11 cellular contexts compared by ENCODE assay signal in the genomic region with DNA sequence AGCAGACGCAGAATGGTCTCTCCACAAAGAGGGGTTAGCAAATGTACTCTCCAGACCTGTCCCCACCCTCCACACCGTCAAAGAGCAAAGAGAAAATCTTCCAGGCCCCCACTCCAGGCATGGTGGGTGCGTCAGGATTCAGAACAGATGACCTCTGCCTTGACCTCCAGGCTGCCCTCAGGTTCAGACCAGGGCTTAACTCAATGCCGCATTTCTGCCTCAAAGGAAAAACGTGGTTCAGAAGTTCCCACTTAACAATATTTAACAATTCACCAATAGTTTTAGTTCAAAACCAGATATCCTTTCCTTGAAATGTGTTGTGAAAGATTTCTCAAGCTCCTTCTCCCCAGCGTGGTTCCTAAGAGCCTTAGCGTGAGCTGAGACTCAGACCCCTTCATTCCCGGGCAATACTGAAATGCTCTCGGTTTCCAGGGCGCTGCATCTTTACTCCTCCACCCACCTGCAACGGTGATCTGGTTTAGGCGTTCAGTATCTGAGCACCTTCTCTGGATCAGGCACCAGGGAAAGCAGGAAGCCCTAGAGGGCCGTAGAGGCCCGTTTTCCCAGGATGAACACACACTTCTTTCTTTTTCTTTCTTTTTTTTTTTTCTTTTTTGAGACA. TPM values are rescaled to one million over a fixed set of nuclear protein-coding genes. Genes with fewer than 3 reads are reported as not detected.
A peak's percentile ranks its signal among the peaks of the same experiment; 100 is the strongest.
DNase-seq lines count a peak whose midpoint lies in the region; ATAC-seq and TF ChIP-seq lines count a peak whose summit lies in the region.
"Had no signal": no experiment of that assay in that cellular context is flagged by ENCODE, and none has a peak within 500 bp of the region (broad histone marks: within the 10 kb centered on the region; RNA-seq: fewer than 3 reads in every experiment).

No MANE protein-coding gene starts in this region.

- no peaks in the 10 kb centered on the region for H3K27me3 ChIP-seq in HCT116 (ENCODE audit: insufficient read depth, low read length)
- no peaks in the 10 kb centered on the region for H3K27me3 ChIP-seq in lower lobe of right lung (ENCODE audit: low read depth)
- no peaks in the 10 kb centered on the region for H3K27me3 ChIP-seq in spleen (replicated peaks in 1 of 7)
- H3K27me3 ChIP-seq: ovary, testis had no signal

- peak overlapping the region; percentile 70 for H3K27ac ChIP-seq in HCT116 (ENCODE audit: low read depth, low read length)
- peak overlapping the region; percentile 34 for H3K27ac ChIP-seq in lower lobe of right lung
- peak overlapping the region in 2 of 8 donors; percentile 2 to 20 for H3K27ac ChIP-seq in spleen
- H3K27ac ChIP-seq: testis had no signal

- intact Hi-C loops in HCT116 (cut with micrococcal nuclease), result loop anchor here (1.0 kb wide), 2 partner anchors 32 to 250 kb away; no protein-coding TSS in a partner anchor
- intact Hi-C loops in lower lobe of right lung (cut with DNase I), result no loop called here
- intact Hi-C loops in spleen (cut with DNase I; ENCODE audit: low total_unique reads), result no loop called here

- CTCF ChIA-PET in HCT116 (lab: Charles Lee), result interaction anchor here (1.6 to 3.2 kb wide), 3 partner anchors 14 to 33 kb away, joined by 5 to 45 read pairs (median 12); no protein-coding TSS in a partner anchor
- CTCF ChIA-PET in WTC11 (lab: Charles Lee), result interaction anchor here (1.1 to 1.9 kb wide), 8 partner anchors 13 to 250 kb away, joined by 3 to 17 read pairs (median 4); no protein-coding TSS in a partner anchor

- no peaks in the 10 kb centered on the region for H3K36me3 Mint-ChIP-seq in WTC11

- no peaks in the 10 kb centered on the region for H4K20me1 ChIP-seq in HCT116 (ENCODE audit: insufficient read depth)

- DNase-seq in HCT116 (ENCODE audit: low read depth, low spot score) (no peak), WTC11 (ENCODE audit: low spot score) (no peak), lower lobe of right lung (no peak), spleen (peak; percentile 33), NOMO-1 treated with dmso at 0.1 percent for 144 hours (lab: John Stamatoyannopoulos, UW; ENCODE audit: unreplicated experiment) (no peak), NCI-H748 treated with DMSO at 0.1 percent for 48 hours (lab: John Stamatoyannopoulos, UW) (no peak), LoVo (ENCODE audit: low spot score) (no peak)
- no peak for DNase-seq in stimulated activated naive CD8-positive, alpha-beta T cell treated with anti-CD3 and anti-CD28 coated beads, Interleukin-15, Interleukin-2, amounts not matched to agents 100 U/mL and 50 U/mL, for 24 hours

- H3K36me3 ChIP-seq in HCT116 (ENCODE audit: control insufficient read depth in 1 of 2, insufficient read depth in 2 of 2, low read length in 2 of 2) (no peaks in the 10 kb centered on the region), lower lobe of right lung (no peaks in the 10 kb centered on the region), spleen (no peaks in the 10 kb centered on the region)
- H3K36me3 ChIP-seq: ovary had no signal

- RAD21 ChIA-PET in HCT116 (lab: Charles Lee; ENCODE audit: low non-redundant PET in 1 of 2, low total read pairs in 2 of 2, uncharacterized antibody in 2 of 2, unreplicated experiment in 2 of 2), result interaction anchor here (1.0 to 1.9 kb wide), 3 partner anchors 18 to 250 kb away, joined by 3 to 10 read pairs (median 4); no protein-coding TSS in a partner anchor

- H2AFZ ChIP-seq in HCT116 (ENCODE audit: low read depth, low read length, poor library complexity, severe bottlenecking), result peak overlapping the region; percentile 73

- POLR2A ChIA-PET in HCT116 (lab: Charles Lee) (interaction anchor here (1.0 to 1.5 kb wide), 3 partner anchors 8 to 33 kb away, joined by 3 to 5 read pairs (median 4); no protein-coding TSS in a partner anchor), WTC11 (lab: Charles Lee) (interaction anchor here (0.6 kb wide), 1 partner anchor 41 kb away, joined by 8 read pairs; no protein-coding TSS in a partner anchor)

- H3K4me3 ChIP-seq in HCT116 (replicated peaks in 1 of 2; ENCODE audit: low read depth in 1 of 2, low read length in 2 of 2) (peak overlapping the region; percentile 6 to 34; a peak in 3 of 4 replicates), lower lobe of right lung (peak overlapping the region; percentile 16), spleen (no peak overlapping the region)
- H3K4me3 ChIP-seq: ovary, testis had no signal

- H3K4me3 Mint-ChIP-seq in WTC11, result no peak overlapping the region; the same call in 1 of the 2 replicates
- H3K4me3 Mint-ChIP-seq: endodermal cell had no signal

- no peaks in the 10 kb centered on the region; the same call in 1 of the 2 replicates for H3K27me3 Mint-ChIP-seq in WTC11 (ENCODE audit: low read depth)

- H3K9me3 ChIP-seq in HCT116 (ENCODE audit: control insufficient read depth in 1 of 2, insufficient read depth in 1 of 2, low read depth in 1 of 2, low read length in 2 of 2) (peaks cover 0 to 1% of the 10 kb centered on the region in 2 experiments; a peak in 1 of 4 replicates), lower lobe of right lung (no peaks in the 10 kb centered on the region), spleen (peaks cover 0 to 2% (median 0%) of the 10 kb centered on the region in 8 donors)
- H3K9me3 ChIP-seq: ovary, testis had no signal

- peak overlapping the region; percentile 75 for H3K4me2 ChIP-seq in HCT116 (ENCODE audit: low read length)

- no peak for ATAC-seq in HCT116
- ATAC-seq in WTC11, result peak; percentile 27
- ATAC-seq in lower lobe of right lung, result peak in 1 of 2 donors; percentile 20
- ATAC-seq in stimulated activated naive CD8-positive, alpha-beta T cell treated with anti-CD3 and anti-CD28 coated beads, Interleukin-15, Interleukin-2, amounts not matched to agents 100 U/mL and 50 U/mL, for 24 hours, result no peak

- no peaks in the 10 kb centered on the region for H3K79me2 ChIP-seq in HCT116 (ENCODE audit: insufficient read depth, low read length)

- TF ChIP-seq CTCF in HCT116 (IDR thresholded peaks at IDR 0.05 in 2 of 3, conservative IDR thresholded peaks at IDR 0.05 in 1 of 3; ENCODE audit: borderline replicate concordance in 1 of 3, insufficient read depth in 1 of 3, low read depth in 2 of 3, low read length in 2 of 3) (no peak), WTC11 (IDR thresholded peaks at IDR 0.05) (no peak), lower lobe of right lung (IDR thresholded peaks at IDR 0.05) (no peak), spleen (IDR thresholded peaks at IDR 0.05 in 8 of 11, conservative IDR thresholded peaks at IDR 0.05 in 3 of 11) (no peak)

- peaks cover 7% of the 10 kb centered on the region for H3K4me1 Mint-ChIP-seq in WTC11

- no TSS peak for BruUV-seq in HCT116 (replicated peaks; lab: Mats Ljungman, UMichigan)

- H3K9ac ChIP-seq in HCT116 (ENCODE audit: low read length), result peak overlapping the region; percentile 47

- WGBS in spleen, 5 donors, result 77 to 85% (median 81%) methylated on average over 14 of the region's 14 CpGs

- H3K9me3 Mint-ChIP-seq in WTC11, result 0 out of 2 replicates have a peak, but pooled peaks cover 1% of the 10 kb centered on the region

- TF ChIP-seq POLR2A in HCT116 (IDR thresholded peaks at IDR 0.05; ENCODE audit: borderline replicate concordance, extremely low read depth, insufficient read depth, insufficient read length) (no peak), spleen (IDR thresholded peaks at IDR 0.05) (no peak)

- H3K9me2 ChIP-seq in HCT116 (ENCODE audit: insufficient read depth), result no peaks in the 10 kb centered on the region

- TF ChIP-seq RAD21 in HCT116 (IDR thresholded peaks at IDR 0.05; ENCODE audit: low read depth), result no peak

- peak overlapping the region; percentile 28; the same call in 1 of the 2 replicates for H3K27ac Mint-ChIP-seq in WTC11

- peaks cover 12 to 17% of the 10 kb centered on the region in 2 experiments for H3K4me1 ChIP-seq in HCT116 (ENCODE audit: control insufficient read depth in 1 of 2, insufficient read depth in 2 of 2, low read length in 2 of 2)
- peaks cover 13% of the 10 kb centered on the region for H3K4me1 ChIP-seq in lower lobe of right lung
- peaks cover 0 to 22% (median 15%) of the 10 kb centered on the region in 6 donors for H3K4me1 ChIP-seq in spleen

TF ChIP-seq in HCT116, 20 proteins besides CTCF, POLR2A, EP300 and RAD21 (continues in another document):
- TF ChIP-seq SIN3A (IDR thresholded peaks at IDR 0.05; ENCODE audit: low read depth), result no peak
- TF ChIP-seq EGR1 (IDR thresholded peaks at IDR 0.05; ENCODE audit: low read depth), result no peak
- TF ChIP-seq ELF1 (IDR thresholded peaks at IDR 0.05; ENCODE audit: borderline replicate concordance, low read depth), result no peak

TF ChIP-seq in WTC11, 78 proteins besides CTCF, POLR2A, EP300 and RAD21:
- no peak for TF ChIP-seq ATF1 (CRISPR knock-in tag; IDR thresholded peaks at IDR 0.05)
- no peak for TF ChIP-seq SP1 (CRISPR knock-in tag; conservative IDR thresholded peaks at IDR 0.05)
TF ChIP-seq in WTC11: peak in this region for 0.

RNA-seq across cellular contexts. Expression of a gene that starts 22.9 kb away (rescaled TPM):
- total RNA-seq in HCT116 (2021; ENCODE audit: unreplicated experiment) (1,380 TPM), WTC11 (2021) (808 to 842 TPM (median 832 TPM) in 3 replicates), lower lobe of right lung (540 TPM), spleen (100 to 1,000 TPM; 162 to 395 (median 240) TPM)
- polyA plus RNA-seq in HCT116 (2012), result 597 and 977 TPM in 2 replicates
- polyA plus RNA-seq in spleen, result 100 to 1,000 TPM in 2 of 3 donors, 10 to 100 TPM in 1; 98.3 to 178 (median 139) TPM

Comparison
In these comparisons a context has a peak if more than half of its experiments do, and no peak if none do; other contexts are left out.
1. H3K4me3 ChIP-seq: peak in HCT116 (2 of 2) and lower lobe of right lung (single experiment); none in spleen (0 of 8).